23 cellular contexts compared by ENCODE assay signal in the genomic region with DNA sequence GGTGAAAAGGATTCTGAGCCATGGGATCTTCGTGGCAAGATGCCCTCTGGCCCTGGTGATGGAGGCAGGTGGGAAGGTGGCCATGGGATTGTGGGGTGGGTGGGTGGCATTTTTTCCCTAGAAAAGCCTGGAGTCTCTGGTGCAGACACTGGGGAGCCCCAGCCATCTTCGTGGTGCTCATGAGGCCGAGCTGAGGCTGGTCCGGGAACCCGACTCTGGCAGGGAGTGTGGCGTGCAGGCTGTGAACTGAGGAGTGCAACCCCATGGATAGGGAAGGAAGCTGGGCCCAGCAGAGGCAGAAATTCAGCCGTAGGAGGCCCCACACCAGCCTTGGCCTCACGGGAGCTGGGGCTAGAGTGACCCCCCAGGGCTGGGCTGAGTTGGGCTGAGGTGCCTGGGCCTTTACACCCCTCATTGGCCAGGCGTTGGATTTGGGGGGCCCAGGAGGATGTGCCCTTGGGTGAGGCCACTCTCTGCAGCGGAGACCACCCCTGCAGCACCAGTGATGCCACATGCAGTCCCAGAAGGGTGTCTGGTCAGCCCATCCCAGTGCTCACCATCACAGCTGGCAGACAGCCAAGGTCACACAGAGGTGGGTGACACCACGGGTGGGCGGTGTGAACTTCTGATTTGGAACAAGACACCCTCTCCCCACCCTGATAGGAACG.
"Had no signal": no experiment of that assay in that cellular context is flagged by ENCODE, and none has a peak within 500 bp of the region (broad histone marks: within the 10 kb centered on the region; RNA-seq: fewer than 3 reads in every experiment).

No MANE protein-coding gene starts in this region.

- H3K4me3 Mint-ChIP-seq: immature natural killer cell; naive thymus-derived CD8-positive, alpha-beta T cell; nephron progenitor cell; stimulated activated effector memory CD8-positive, alpha-beta T cell treated with anti-CD3 and anti-CD28 coated beads, Interleukin-12 subunit alpha, Interleukin-12 subunit beta, amount 100 ng/mL, for 72 hours had no signal

- H3K27me3 ChIP-seq: dorsolateral prefrontal cortex, pancreas, thyroid gland, vagina had no signal

- H3K9me3 Mint-ChIP-seq: immature natural killer cell; stimulated activated effector memory CD8-positive, alpha-beta T cell treated with anti-CD3 and anti-CD28 coated beads, Interleukin-12 subunit alpha, Interleukin-12 subunit beta, amount 100 ng/mL, for 72 hours had no signal

- H3K9me3 ChIP-seq: pancreas, stomach, thyroid gland, vagina had no signal

- H3K27ac Mint-ChIP-seq: immature natural killer cell; naive thymus-derived CD8-positive, alpha-beta T cell; nephron progenitor cell; stimulated activated effector memory CD8-positive, alpha-beta T cell treated with anti-CD3 and anti-CD28 coated beads, Interleukin-12 subunit alpha, Interleukin-12 subunit beta, amount 100 ng/mL, for 72 hours had no signal

- H3K36me3 Mint-ChIP-seq: immature natural killer cell; naive thymus-derived CD8-positive, alpha-beta T cell; stimulated activated effector memory CD8-positive, alpha-beta T cell treated with anti-CD3 and anti-CD28 coated beads, Interleukin-12 subunit alpha, Interleukin-12 subunit beta, amount 100 ng/mL, for 72 hours had no signal

- H3K36me3 ChIP-seq: pancreas, stomach, thyroid gland, vagina had no signal

- H3K27ac ChIP-seq: dorsolateral prefrontal cortex, pancreas, stomach, thyroid gland, vagina had no signal

- DNase-seq: dorsolateral prefrontal cortex; effector CD4-positive, alpha-beta T cell; hypothalamus; immature natural killer cell; islet precursor cell; mesendoderm; midbrain; nephron progenitor cell; occipital lobe; retina; stimulated activated CD4-positive, alpha-beta T cell treated with anti-CD3 and anti-CD28 coated beads, Interleukin-2, amount 100 ng/mL, for 24 hours; stimulated activated CD4-positive, alpha-beta T cell treated with anti-CD3 and anti-CD28 coated beads, Interleukin-4, amount 100 ng/mL, for 24 hours; stimulated activated naive CD4-positive, alpha-beta T cell treated with Interleukin-2 at 50 U/mL for 16 hours; stomach; thyroid gland; trophoblast cell had no signal

- H3K4me3 ChIP-seq: dorsolateral prefrontal cortex, pancreas, smooth muscle cell, stomach, thyroid gland, vagina had no signal

- H3K4me1 ChIP-seq: pancreas, stomach, thyroid gland, vagina had no signal

- H3K4me1 Mint-ChIP-seq: immature natural killer cell had no signal

- H3K4me2 ChIP-seq: smooth muscle cell had no signal

- ATAC-seq: left lobe of liver; naive thymus-derived CD8-positive, alpha-beta T cell; pancreas; sciatic nerve; stimulated activated effector memory CD8-positive, alpha-beta T cell treated with anti-CD3 and anti-CD28 coated beads, Interleukin-12 subunit alpha, Interleukin-12 subunit beta, amount 100 ng/mL, for 72 hours had no signal

- H3K27me3 Mint-ChIP-seq: naive thymus-derived CD8-positive, alpha-beta T cell had no signal
